8 cellular contexts compared by ENCODE assay signal in genomic region chr11:86740628-86741488, GRCh38. TPM values are rescaled to one million over a fixed set of nuclear protein-coding genes. Genes with fewer than 3 reads are reported as not detected.
DNase-seq lines count a peak whose midpoint lies in the region; ATAC-seq and TF ChIP-seq lines count a peak whose summit lies in the region.

No MANE protein-coding gene starts in this region.

- H3K4me1 ChIP-seq in left lung, result peaks cover 24 to 57% of the 10 kb centered on the region in 2 donors
- H3K4me1 ChIP-seq in suprapubic skin, result peaks cover 68% of the 10 kb centered on the region

- in situ Hi-C loops in G401 (cut with HindIII; ENCODE audit: low sequenced_read_pairs), result no loop called here

- no peak for TF ChIP-seq EP300 in suprapubic skin (IDR thresholded peaks at IDR 0.05)

- no peaks in the 10 kb centered on the region for H3K27me3 ChIP-seq in left lung
- H3K27me3 ChIP-seq in suprapubic skin, result no peaks in the 10 kb centered on the region

- H3K9me3 ChIP-seq in left lung (no peaks in the 10 kb centered on the region), suprapubic skin (no peaks in the 10 kb centered on the region)

- 59% methylated on average over 7 of the region's 7 CpGs for WGBS in suprapubic skin

- TF ChIP-seq POLR2A in suprapubic skin (IDR thresholded peaks at IDR 0.05), result no peak

- H3K36me3 ChIP-seq in left lung (no peaks in the 10 kb centered on the region), suprapubic skin (no peaks in the 10 kb centered on the region)

- DNase-seq in G401 (ENCODE audit: low spot score) (peak; percentile 39), NCI-H460 (ENCODE audit: extremely low read depth, low read depth) (peak; percentile 88), left lung (peak in 1 of 2 donors; percentile 57), suprapubic skin (ENCODE audit: low spot score in 2 of 2) (peak in 1 of 2 donors; percentile 72)

- H3K27ac ChIP-seq in cingulate gyrus (ENCODE audit: low read depth, low read length), result peak overlapping the region; percentile 84
- H3K27ac ChIP-seq in left lung, result peak overlapping the region; percentile 89
- H3K27ac ChIP-seq in suprapubic skin, result peak overlapping the region; percentile 90

- no peak overlapping the region for H3K4me3 ChIP-seq in left lung
- no peak overlapping the region for H3K4me3 ChIP-seq in suprapubic skin

- TF ChIP-seq CTCF in left lung (IDR thresholded peaks at IDR 0.05) (no peak), suprapubic skin (IDR thresholded peaks at IDR 0.05) (no peak)

- ATAC-seq in left lung, result peak; percentile 79
- no peak for ATAC-seq in GM19324 (IDR thresholded peaks at IDR 0.05; ENCODE audit: low FRiP score, unreplicated experiment)
- ATAC-seq in GM21367 (IDR thresholded peaks at IDR 0.05; ENCODE audit: unreplicated experiment), result no peak
- no peak for ATAC-seq in HG02763 (IDR thresholded peaks at IDR 0.05; ENCODE audit: unreplicated experiment)

- intact Hi-C loops in left lung (cut with DNase I), result no loop called here

RNA-seq across cellular contexts. Expression of gene PRSS23, which starts 59.5 kb away (rescaled TPM):
- total RNA-seq in G401 (2014; rRNA removed; shearing (Covaris generic)), result 55.1 and 68.2 TPM in 2 replicates
- total RNA-seq in NCI-H460 (2014; rRNA removed; shearing (Covaris generic)), result 180 and 185 TPM in 2 replicates
- polyA plus RNA-seq in NCI-H460 (2014; cell fraction: nucleus; rRNA removed), result 90.3 and 129 TPM in 2 replicates
- total RNA-seq in left lung (100 to 1,000 TPM; 133 to 149 TPM), suprapubic skin (10 to 100 TPM; 13.0 to 29.1 (median 18.9) TPM)
